ENCODE assay signal across 1 cellular context in genomic region chr14:31261859-31262739, GRCh38.
A peak's percentile ranks its signal among the peaks of the same experiment; 100 is the strongest.
TF ChIP-seq lines count a peak whose summit lies in the region.

No MANE protein-coding gene starts in this region.

TF ChIP-seq in HepG2, 621 proteins besides CTCF, POLR2A, EP300 and RAD21 (continued from another document and continues in another):
- TF ChIP-seq ZNF281 (CRISPR knock-in tag; IDR thresholded peaks at IDR 0.05; ENCODE audit: borderline replicate concordance) = peak; percentile 67; the same call in 1 of the 2 replicates
- no peak for TF ChIP-seq ATF6 (CRISPR knock-in tag; conservative IDR thresholded peaks at IDR 0.05)
- no peak for TF ChIP-seq ZNF256 (CRISPR knock-in tag; conservative IDR thresholded peaks at IDR 0.05)
- TF ChIP-seq ZFP36L2 (CRISPR knock-in tag; IDR thresholded peaks at IDR 0.05) = no peak
- no peak for TF ChIP-seq XBP1 (CRISPR knock-in tag; IDR thresholded peaks at IDR 0.05)
- TF ChIP-seq ZNF253 (CRISPR knock-in tag; IDR thresholded peaks at IDR 0.05; ENCODE audit: borderline replicate concordance) = no peak
- peak; percentile 78; the same call in 1 of the 2 replicates for TF ChIP-seq ZNF788 (CRISPR knock-in tag; IDR thresholded peaks at IDR 0.05; ENCODE audit: borderline replicate concordance)
- TF ChIP-seq CAMTA2 (CRISPR knock-in tag; IDR thresholded peaks at IDR 0.05; ENCODE audit: borderline replicate concordance) = no peak
- peak; percentile 70; the same call in 1 of the 2 replicates for TF ChIP-seq YEATS4 (CRISPR knock-in tag; IDR thresholded peaks at IDR 0.05; ENCODE audit: borderline replicate concordance)
- TF ChIP-seq KLF15 (CRISPR knock-in tag; IDR thresholded peaks at IDR 0.05; ENCODE audit: borderline replicate concordance) = no peak
- TF ChIP-seq DNMT3B (CRISPR knock-in tag; conservative IDR thresholded peaks at IDR 0.05) = no peak
- TF ChIP-seq RBM22 (optimal IDR thresholded peaks at IDR 0.05; ENCODE audit: low read length) = no peak
- 0 out of 2 replicates have a peak, but pooled peaks have one; percentile 59 for TF ChIP-seq ATF7-NPFF (CRISPR knock-in tag; IDR thresholded peaks at IDR 0.05; ENCODE audit: low read depth)
- no peak; the same call in 1 of the 2 replicates for TF ChIP-seq ZBTB39 (CRISPR knock-in tag; IDR thresholded peaks at IDR 0.05)
- peak; percentile 78; the same call in 1 of the 2 replicates for TF ChIP-seq ARID3A (IDR thresholded peaks at IDR 0.05; ENCODE audit: low read depth, low read length)
- no peak for TF ChIP-seq REXO4 (CRISPR knock-in tag; IDR thresholded peaks at IDR 0.05; ENCODE audit: borderline replicate concordance)
- peak; percentile 89 for TF ChIP-seq SMYD3 (CRISPR knock-in tag; IDR thresholded peaks at IDR 0.05)
- no peak for TF ChIP-seq ZNF576 (CRISPR knock-in tag; IDR thresholded peaks at IDR 0.05)
- TF ChIP-seq TBP (CRISPR knock-in tag; IDR thresholded peaks at IDR 0.05) = no peak
- no peak for TF ChIP-seq MBNL3 (CRISPR knock-in tag; conservative IDR thresholded peaks at IDR 0.05)
- TF ChIP-seq ZFY (CRISPR knock-in tag; IDR thresholded peaks at IDR 0.05) = peak; percentile 37
- no peak for TF ChIP-seq TRIM22 (IDR thresholded peaks at IDR 0.05)
- no peak for TF ChIP-seq ZNF670 (CRISPR knock-in tag; IDR thresholded peaks at IDR 0.05; ENCODE audit: borderline replicate concordance)
- TF ChIP-seq ZBTB20 (CRISPR knock-in tag; IDR thresholded peaks at IDR 0.05; ENCODE audit: borderline replicate concordance, low read depth) = peak; percentile 93
- TF ChIP-seq DPF2 (CRISPR knock-in tag; IDR thresholded peaks at IDR 0.05; ENCODE audit: borderline replicate concordance, low read depth) = peak; percentile 52
- TF ChIP-seq NFIC (IDR thresholded peaks at IDR 0.05; ENCODE audit: low read length) = no peak
- TF ChIP-seq IKZF5 (CRISPR knock-in tag; IDR thresholded peaks at IDR 0.05) = peak; percentile 91
- peak; percentile 68 for TF ChIP-seq IRF2 (CRISPR knock-in tag; IDR thresholded peaks at IDR 0.05)
- TF ChIP-seq HDAC6 (IDR thresholded peaks at IDR 0.05; ENCODE audit: low read depth, low read length) = no peak
- no peak for TF ChIP-seq ATAD3A (CRISPR knock-in tag; IDR thresholded peaks at IDR 0.05)
- TF ChIP-seq NPAS2 (CRISPR knock-in tag; IDR thresholded peaks at IDR 0.05; ENCODE audit: borderline replicate concordance) = no peak
- peak; percentile 24; the same call in 1 of the 2 replicates for TF ChIP-seq ZNF652 (CRISPR knock-in tag; IDR thresholded peaks at IDR 0.05; ENCODE audit: borderline replicate concordance, low read depth)
- TF ChIP-seq HIVEP1 (CRISPR knock-in tag; IDR thresholded peaks at IDR 0.05) = no peak
- TF ChIP-seq ZNF639 (CRISPR knock-in tag; conservative IDR thresholded peaks at IDR 0.05) = peak; percentile 76
- TF ChIP-seq ONECUT2 (CRISPR knock-in tag; IDR thresholded peaks at IDR 0.05) = no peak; the same call in 1 of the 2 replicates
- TF ChIP-seq KDM2A (CRISPR knock-in tag; IDR thresholded peaks at IDR 0.05; ENCODE audit: borderline replicate concordance, low read depth) = peak; percentile 23; the same call in 1 of the 2 replicates
- peak; percentile 77 for TF ChIP-seq GMEB1 (CRISPR knock-in tag; IDR thresholded peaks at IDR 0.05; ENCODE audit: borderline replicate concordance)
- TF ChIP-seq ZNF10 (CRISPR knock-in tag; IDR thresholded peaks at IDR 0.05; ENCODE audit: borderline replicate concordance, low read depth) = no peak
- TF ChIP-seq MLXIP (CRISPR knock-in tag; IDR thresholded peaks at IDR 0.05; ENCODE audit: borderline replicate concordance) = no peak
- TF ChIP-seq ZNF550 (CRISPR knock-in tag; IDR thresholded peaks at IDR 0.05; ENCODE audit: borderline replicate concordance) = no peak
- TF ChIP-seq SPEN (CRISPR knock-in tag; IDR thresholded peaks at IDR 0.05; ENCODE audit: low read depth) = 0 out of 2 replicates have a peak, but pooled peaks have one; percentile 21
- no peak for TF ChIP-seq MAX (IDR thresholded peaks at IDR 0.05)
- TF ChIP-seq AGO2 (optimal IDR thresholded peaks at IDR 0.05; ENCODE audit: low read depth, low read length) = no peak
- TF ChIP-seq MED1 (CRISPR knock-in tag; IDR thresholded peaks at IDR 0.05) = peak; percentile 83
- TF ChIP-seq RAD51 (IDR thresholded peaks at IDR 0.05; ENCODE audit: borderline replicate concordance) = no peak; the same call in 1 of the 2 replicates
- no peak for TF ChIP-seq KMT2A (CRISPR knock-in tag; IDR thresholded peaks at IDR 0.05)
- no peak for TF ChIP-seq ZFAT (CRISPR knock-in tag; conservative IDR thresholded peaks at IDR 0.05)
- no peak for TF ChIP-seq GTF3A (CRISPR knock-in tag; conservative IDR thresholded peaks at IDR 0.05)
- peak; percentile 96 for TF ChIP-seq HMG20B (CRISPR knock-in tag; conservative IDR thresholded peaks at IDR 0.05)
